20 cellular contexts compared by ENCODE assay signal in genomic region chr22:26229910-26230309, GRCh38.
A peak's percentile ranks its signal among the peaks of the same experiment; 100 is the strongest.
DNase-seq lines count a peak whose midpoint lies in the region; ATAC-seq and TF ChIP-seq lines count a peak whose summit lies in the region.
"Had no signal": no experiment of that assay in that cellular context is flagged by ENCODE, and none has a peak within 500 bp of the region (broad histone marks: within the 10 kb centered on the region; RNA-seq: fewer than 3 reads in every experiment).

No MANE protein-coding gene starts in this region.

- H3K9me3 ChIP-seq in prostate gland (no peaks in the 10 kb centered on the region), thyroid gland (no peaks in the 10 kb centered on the region)
- H3K9me3 ChIP-seq: A549, BLaER1 had no signal

- TF ChIP-seq CTCF in coronary artery (IDR thresholded peaks at IDR 0.05), result no peak
- no peak for TF ChIP-seq CTCF in prostate gland (IDR thresholded peaks at IDR 0.05)
- TF ChIP-seq CTCF in thyroid gland (IDR thresholded peaks at IDR 0.05), result no peak

- H3K36me3 ChIP-seq in prostate gland, result no peaks in the 10 kb centered on the region
- H3K36me3 ChIP-seq in thyroid gland, result no peaks in the 10 kb centered on the region
- H3K36me3 ChIP-seq: BLaER1 had no signal

- intact Hi-C loops in prostate gland (cut with DNase I) (no loop called here), thyroid gland (cut with DNase I) (no loop called here)

- H3K4me3 ChIP-seq in coronary artery (no peak overlapping the region), prostate gland (no peak overlapping the region), thyroid gland (replicated peaks in 1 of 3) (no peak overlapping the region)
- H3K4me3 ChIP-seq: A549, BLaER1 had no signal

- DNase-seq in NCI-H2171 (lab: John Stamatoyannopoulos, UW) (peak; percentile 11), NCI-H2171 treated with DMSO at 0.1 percent for 48 hours (lab: John Stamatoyannopoulos, UW) (no peak), coronary artery (ENCODE audit: low spot score) (peak; percentile 9), prostate gland (ENCODE audit: low spot score) (peak; percentile 33), thyroid gland (no peak), NCI-H2029 (lab: John Stamatoyannopoulos, UW) (no peak)
- DNase-seq: AML-193; CD4-positive, alpha-beta memory T cell; DMS153; DMS79; GF-D8; GOT3; H7; HFFc6 had no signal

- no peak for ATAC-seq in GM21390 (IDR thresholded peaks at IDR 0.05; ENCODE audit: unreplicated experiment)
- ATAC-seq: A549, HCT116 had no signal

- no peaks in the 10 kb centered on the region for H3K4me1 ChIP-seq in prostate gland (replicated peaks)
- H3K4me1 ChIP-seq in thyroid gland, result no peaks in the 10 kb centered on the region
- H3K4me1 ChIP-seq: A549 had no signal

- WGBS in prostate gland, result 45% methylated on average over 4 of the region's 4 CpGs
- 86 to 92% methylated on average over 4 of the region's 4 CpGs for WGBS in thyroid gland, 2 donors

- H3K27ac ChIP-seq in coronary artery, result no peak overlapping the region
- H3K27ac ChIP-seq in prostate gland, result no peak overlapping the region
- H3K27ac ChIP-seq in thyroid gland, result no peak overlapping the region
- H3K27ac ChIP-seq: 22Rv1, A549, BLaER1, HL-60 had no signal

- H3K27me3 ChIP-seq in prostate gland (replicated peaks; ENCODE audit: insufficient read depth) (no peaks in the 10 kb centered on the region), thyroid gland (no peaks in the 10 kb centered on the region)
- H3K27me3 ChIP-seq: BLaER1 had no signal

- TF ChIP-seq POLR2A in prostate gland (IDR thresholded peaks at IDR 0.05), result no peak
- no peak for TF ChIP-seq POLR2A in thyroid gland (IDR thresholded peaks at IDR 0.05)

Comparison
In these comparisons a context has a peak if more than half of its experiments do, and no peak if none do; other contexts are left out.
1. DNase-seq: peak in NCI-H2171 (single experiment), coronary artery (single experiment) and prostate gland (single experiment); none in NCI-H2171 treated with DMSO at 0.1 percent for 48 hours (single experiment), thyroid gland (0 of 2) and NCI-H2029 (single experiment).